Comparison of ENCODE assay signal across 19 cellular contexts in the genomic region with DNA sequence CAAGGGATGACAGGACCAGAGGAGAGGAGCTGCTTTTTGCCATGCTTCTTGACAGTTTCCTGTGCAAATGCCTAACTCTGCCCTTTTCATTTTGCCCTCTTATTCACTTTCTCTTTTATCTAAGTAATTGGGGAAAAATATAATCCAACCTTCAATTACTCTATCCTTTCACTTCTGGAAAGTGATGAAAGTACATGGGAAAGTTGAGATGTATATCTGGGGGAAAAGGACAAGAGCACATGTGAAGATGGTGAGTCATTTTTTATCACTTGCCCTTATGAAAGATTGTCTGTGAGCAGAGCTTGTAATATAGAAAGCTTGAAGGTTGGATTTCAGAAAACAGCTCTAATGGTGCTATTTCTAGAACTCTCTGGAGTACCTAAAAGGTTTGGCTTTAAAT.
"Had no signal": no experiment of that assay in that cellular context is flagged by ENCODE, and none has a peak within 500 bp of the region (broad histone marks: within the 10 kb centered on the region; RNA-seq: fewer than 3 reads in every experiment).

No MANE protein-coding gene starts in this region.

- H3K36me3 Mint-ChIP-seq: IgD-negative memory B cell, T-cell had no signal

- H3K4me3 Mint-ChIP-seq: IgD-negative memory B cell, T-cell had no signal

- H3K4me1 Mint-ChIP-seq: IgD-negative memory B cell, T-cell had no signal

- H3K27ac Mint-ChIP-seq: IgD-negative memory B cell, T-cell had no signal

- H3K27me3 Mint-ChIP-seq: IgD-negative memory B cell, T-cell had no signal

- DNase-seq: Kasumi-1, MG63, NCI-H1092 treated with DMSO at 0.1 percent for 48 hours, NCI-H1436, NCI-H187 treated with DMSO at 0.1 percent for 48 hours, NCI-H2029 treated with DMSO at 0.1 percent for 48 hours, NCI-H2171, NCI-H226, NCI-H446, NCI-H510A, NCI-H524 treated with DMSO at 0.1 percent for 48 hours, NCI-H69, NCI-H774, SHP77, SK-N-SH, SW 1271, T-cell had no signal

- ATAC-seq: K562, T-cell had no signal
